ENCODE assay signal across 8 cellular contexts in genomic region chr15:84747423-84748273, GRCh38. TPM values are rescaled to one million over a fixed set of nuclear protein-coding genes. Genes with fewer than 3 reads are reported as not detected.
DNase-seq lines count a peak whose midpoint lies in the region; ATAC-seq lines count a peak whose summit lies in the region.

No MANE protein-coding gene starts in this region.

- DNase-seq in AG08395 (ENCODE audit: low spot score), result peak; percentile 64
- peak; percentile 66 for DNase-seq in NCI-H69 (lab: John Stamatoyannopoulos, UW)
- peak; percentile 91 for DNase-seq in activated CD8-positive, alpha-beta memory T cell treated with anti-CD3 and anti-CD28 coated beads for 24 hours
- DNase-seq in effector memory CD8-positive, alpha-beta T cell, result peak; percentile 69 to 79 (median 70)
- peak; percentile 93 for DNase-seq in mesenteric fat pad (ENCODE audit: low spot score)
- peak; percentile 48 for DNase-seq in stimulated activated CD8-positive, alpha-beta memory T cell treated with anti-CD3 and anti-CD28 coated beads, Interleukin-15, amount 100 ng/mL, for 1 hour (ENCODE audit: low read depth)

- peak overlapping the region; percentile 91 to 95 for H3K4me3 Mint-ChIP-seq in effector memory CD8-positive, alpha-beta T cell

- H3K4me1 Mint-ChIP-seq in effector memory CD8-positive, alpha-beta T cell (ENCODE audit: low read depth in 2 of 2), result peaks cover 40 to 57% of the 10 kb centered on the region in 2 donors

- H3K36me3 Mint-ChIP-seq in effector memory CD8-positive, alpha-beta T cell (ENCODE audit: insufficient read depth), result peaks cover 16% of the 10 kb centered on the region

- ATAC-seq in GM18861 (IDR thresholded peaks at IDR 0.05; ENCODE audit: unreplicated experiment) (peak; percentile 43), HG03097 (IDR thresholded peaks at IDR 0.05; ENCODE audit: low FRiP score, unreplicated experiment) (peak; percentile 32)
- ATAC-seq in effector memory CD8-positive, alpha-beta T cell (replicated peaks), result peak; percentile 69

- no peaks in the 10 kb centered on the region for H3K9me3 Mint-ChIP-seq in effector memory CD8-positive, alpha-beta T cell

- H3K27ac Mint-ChIP-seq in effector memory CD8-positive, alpha-beta T cell, result peak overlapping the region; percentile 96 to 97

- no peaks in the 10 kb centered on the region for H3K27me3 Mint-ChIP-seq in effector memory CD8-positive, alpha-beta T cell

RNA-seq across cellular contexts. Expression of gene ZNF592, which starts 0.7 kb away (rescaled TPM):
- 30.1 TPM for total RNA-seq in mesenteric fat pad

RNA-seq across cellular contexts. Expression of gene SEC11A, which starts 31.7 kb away (rescaled TPM):
- 142 TPM for total RNA-seq in mesenteric fat pad

Comparison
In these comparisons a context has a peak if more than half of its experiments do, and no peak if none do; other contexts are left out.
1. Peak in every context shown above with its lines: DNase-seq and ATAC-seq.